Comparison of ENCODE assay signal across 8 cellular contexts in genomic region chr5:13957032-13957645, GRCh38. TPM values are rescaled to one million over a fixed set of nuclear protein-coding genes. Genes with fewer than 3 reads are reported as not detected.
DNase-seq lines count a peak whose midpoint lies in the region; ATAC-seq, FAIRE-seq and TF ChIP-seq lines count a peak whose summit lies in the region.

No MANE protein-coding gene starts in this region.

- H3K4me2 ChIP-seq in astrocyte (ENCODE audit: low read length): no peak overlapping the region

- no peaks in the 10 kb centered on the region for H3K9me3 ChIP-seq in astrocyte (ENCODE audit: insufficient read depth, low read depth, low read length)
- H3K9me3 ChIP-seq in upper lobe of right lung: no peaks in the 10 kb centered on the region

- H2AFZ ChIP-seq in astrocyte (ENCODE audit: low read depth, low read length): no peak overlapping the region

- ATAC-seq in GM19395 (IDR thresholded peaks at IDR 0.05; ENCODE audit: unreplicated experiment) (peak; percentile 97), HG03354 (IDR thresholded peaks at IDR 0.05; ENCODE audit: poor library complexity, severe bottlenecking, unreplicated experiment) (peak; percentile 98), upper lobe of right lung (peak; percentile 77)

- no peak overlapping the region for H3K9ac ChIP-seq in astrocyte (ENCODE audit: low read length)

- no peak overlapping the region for H3K4me3 ChIP-seq in astrocyte (ENCODE audit: insufficient read depth, low read depth, low read length)
- H3K4me3 ChIP-seq in upper lobe of right lung: no peak overlapping the region

- peak; percentile 49 for DNase-seq in DMS153 (lab: John Stamatoyannopoulos, UW)
- peak; percentile 31 for DNase-seq in NCI-H2196 treated with DMSO at 0.1 percent for 48 hours (lab: John Stamatoyannopoulos, UW; ENCODE audit: unreplicated experiment)
- peak; percentile 40 for DNase-seq in astrocyte (ENCODE audit: low read depth)
- DNase-seq in iris pigment epithelial cell (ENCODE audit: low read depth): peak; percentile 67
- DNase-seq in upper lobe of right lung: no peak
- no peak for DNase-seq in stimulated activated CD4-positive, alpha-beta T cell treated with anti-CD3 and anti-CD28 coated beads, Interleukin-2, amount 100 ng/mL, for 24 hours

- H3K36me3 Mint-ChIP-seq in astrocyte (ENCODE audit: low read depth, unreplicated experiment): no peaks in the 10 kb centered on the region

- H3K36me3 ChIP-seq in astrocyte (ENCODE audit: insufficient read depth, low read length) (no peaks in the 10 kb centered on the region), upper lobe of right lung (no peaks in the 10 kb centered on the region)

- FAIRE-seq in astrocyte (lab: Jason Lieb, UNC): peak; percentile 92

- H3K27me3 Mint-ChIP-seq in astrocyte (ENCODE audit: low read depth, unreplicated experiment): no peaks in the 10 kb centered on the region

- intact Hi-C loops in upper lobe of right lung (cut with DNase I): no loop called here

- peaks cover 9% of the 10 kb centered on the region for H3K27me3 ChIP-seq in astrocyte (ENCODE audit: insufficient read depth, low read length)
- no peaks in the 10 kb centered on the region for H3K27me3 ChIP-seq in upper lobe of right lung

- no peaks in the 10 kb centered on the region for H3K4me1 ChIP-seq in astrocyte (ENCODE audit: insufficient read depth, low read length)
- no peaks in the 10 kb centered on the region for H3K4me1 ChIP-seq in upper lobe of right lung

- no peak overlapping the region for H3K27ac Mint-ChIP-seq in astrocyte (ENCODE audit: unreplicated experiment)

- H3K4me3 Mint-ChIP-seq in astrocyte (ENCODE audit: unreplicated experiment): no peak overlapping the region

- H3K4me1 Mint-ChIP-seq in astrocyte (ENCODE audit: low read depth, unreplicated experiment): peaks cover 13% of the 10 kb centered on the region

- no peak overlapping the region for H3K27ac ChIP-seq in astrocyte (ENCODE audit: low read depth, low read length)
- H3K27ac ChIP-seq in upper lobe of right lung: no peak overlapping the region

- no peaks in the 10 kb centered on the region for H3K79me2 ChIP-seq in astrocyte (ENCODE audit: insufficient read depth, low read length)

- H4K20me1 ChIP-seq in astrocyte (ENCODE audit: insufficient read depth, low read length): no peaks in the 10 kb centered on the region

- H3K9me3 Mint-ChIP-seq in astrocyte (ENCODE audit: unreplicated experiment): peaks cover 4% of the 10 kb centered on the region

- TF ChIP-seq CTCF in astrocyte (IDR thresholded peaks at IDR 0.05; ENCODE audit: insufficient read depth, low read depth, low read length) (peak; percentile 81), upper lobe of right lung (IDR thresholded peaks at IDR 0.05) (peak; percentile 52)

RNA-seq across cellular contexts. Expression of gene DNAH5, which starts 12.7 kb away (rescaled TPM):
- total RNA-seq in astrocyte (3.2 and 3.4 TPM in 2 replicates), upper lobe of right lung (4.6 TPM)

Comparison
In these comparisons a context has a peak if more than half of its experiments do, and no peak if none do; other contexts are left out.
1. DNase-seq: peak in DMS153 (single experiment), NCI-H2196 treated with DMSO at 0.1 percent for 48 hours (single experiment), astrocyte (single experiment) and iris pigment epithelial cell (single experiment); none in upper lobe of right lung (single experiment) and stimulated activated CD4-positive, alpha-beta T cell treated with anti-CD3 and anti-CD28 coated beads, Interleukin-2, amount 100 ng/mL, for 24 hours (0 of 2).
2. Peak in every context shown above with its lines, with median percentiles within 50 percentile points of each other: ATAC-seq.